Comparison of ENCODE assay signal across 16 cellular contexts in genomic region chr9:91489391-91489899, GRCh38.
DNase-seq lines count a peak whose midpoint lies in the region; ATAC-seq and TF ChIP-seq lines count a peak whose summit lies in the region.
"Had no signal": no experiment of that assay in that cellular context is flagged by ENCODE, and none has a peak within 500 bp of the region (broad histone marks: within the 10 kb centered on the region; RNA-seq: fewer than 3 reads in every experiment).

No MANE protein-coding gene starts in this region.

- POLR2A ChIA-PET in AG04449 (lab: Yijun Ruan, JAX): no interaction called here

- H3K4me3 Mint-ChIP-seq in natural killer cell: no peak overlapping the region
- H3K4me3 Mint-ChIP-seq: CD4-positive, CD25-positive, alpha-beta regulatory T cell; memory B cell had no signal

- intact Hi-C loops in natural killer cell (cut with micrococcal nuclease): no loop called here

- peaks cover 0 to 12% of the 10 kb centered on the region in 2 donors for H3K27me3 Mint-ChIP-seq in natural killer cell (ENCODE audit: low read depth in 2 of 2)

- TF ChIP-seq CTCF in AG04449 (IDR thresholded peaks at IDR 0.05; ENCODE audit: insufficient read depth, low read length, missing control alignments) (no peak), natural killer cell (IDR thresholded peaks at IDR 0.05) (no peak), GM20000 (IDR thresholded peaks at IDR 0.05; ENCODE audit: extremely low read depth, missing control alignments) (no peak)

- peaks cover 13 to 17% of the 10 kb centered on the region in 2 donors for H3K4me1 Mint-ChIP-seq in natural killer cell
- H3K4me1 Mint-ChIP-seq: CD4-positive, CD25-positive, alpha-beta regulatory T cell had no signal

- peak in 2 of 3 donors; percentile 44 to 75 for ATAC-seq in natural killer cell
- ATAC-seq in GM18873 (IDR thresholded peaks at IDR 0.05; ENCODE audit: low FRiP score, unreplicated experiment): no peak
- ATAC-seq in HG03135 (IDR thresholded peaks at IDR 0.05; ENCODE audit: unreplicated experiment): no peak

- DNase-seq in AG04449 (ENCODE audit: low read depth, low spot score) (peak; percentile 49), EH (ENCODE audit: low read depth) (peak; percentile 93), brain pericyte (ENCODE audit: low read depth, low spot score) (peak; percentile 71), natural killer cell (no peak), GM20000 (ENCODE audit: low spot score) (no peak), DMS53 (lab: John Stamatoyannopoulos, UW) (no peak)
- DNase-seq: CD4-positive, CD25-positive, alpha-beta regulatory T cell; NCI-H1105; NCI-H82; SHP77; stimulated activated CD4-positive, alpha-beta T cell treated with anti-CD3 and anti-CD28 coated beads, Interleukin-4, amount 100 ng/mL, for 4 hours had no signal

- no peaks in the 10 kb centered on the region for H3K36me3 Mint-ChIP-seq in natural killer cell
- H3K36me3 Mint-ChIP-seq: CD4-positive, CD25-positive, alpha-beta regulatory T cell had no signal

- CTCF ChIA-PET in AG04449 (lab: Yijun Ruan, JAX): interaction anchor here (1.1 to 2.3 kb wide), 3 partner anchors 12 to 452 kb away, joined by 3 to 5 read pairs (median 3); no protein-coding TSS in a partner anchor

- H3K4me3 ChIP-seq in AG04449 (ENCODE audit: low read depth, low read length): no peak overlapping the region
- H3K4me3 ChIP-seq: breast epithelium had no signal

- H3K9me3 Mint-ChIP-seq in natural killer cell: no peaks in the 10 kb centered on the region

- peak overlapping the region in 1 of 2 donors; percentile 16 for H3K27ac Mint-ChIP-seq in natural killer cell
- H3K27ac Mint-ChIP-seq: CD4-positive, CD25-positive, alpha-beta regulatory T cell; memory B cell; progenitor cell of endocrine pancreas had no signal

Comparison
In these comparisons a context has a peak if more than half of its experiments do, and no peak if none do; other contexts are left out.
1. DNase-seq: peak in AG04449 (single experiment), EH (single experiment) and brain pericyte (single experiment); none in natural killer cell (single experiment), GM20000 (single experiment) and DMS53 (single experiment).
2. ATAC-seq: peak in natural killer cell (2 of 3); none in GM18873 (single experiment) and HG03135 (single experiment).